In genomic region chr5:178730940-178731265, GRCh38 we compare ENCODE assay signal across 9 cellular contexts. TPM values are rescaled to one million over a fixed set of nuclear protein-coding genes. Genes with fewer than 3 reads are reported as not detected.
DNase-seq lines count a peak whose midpoint lies in the region; ATAC-seq and TF ChIP-seq lines count a peak whose summit lies in the region.
"Had no signal": no experiment of that assay in that cellular context is flagged by ENCODE, and none has a peak within 500 bp of the region (broad histone marks: within the 10 kb centered on the region; RNA-seq: fewer than 3 reads in every experiment).

No MANE protein-coding gene starts in this region.

- H3K27ac ChIP-seq in HCT116 (ENCODE audit: low read depth, low read length) (no peak overlapping the region), SJCRH30 (no peak overlapping the region), esophagus (ENCODE audit: low read depth in 2 of 2, low read length in 1 of 2) (peak overlapping the region in 1 of 2 donors; percentile 53)

- RAD21 ChIA-PET in HCT116 (lab: Charles Lee; ENCODE audit: low non-redundant PET in 1 of 2, low total read pairs in 2 of 2, uncharacterized antibody in 2 of 2, unreplicated experiment in 2 of 2), result no interaction called here

- H3K4me2 ChIP-seq in HCT116 (ENCODE audit: low read length) (peak overlapping the region; percentile 81), skeletal muscle satellite cell (ENCODE audit: low read length) (peak overlapping the region; percentile 85)

- peak overlapping the region; percentile 21 to 67 for H3K4me3 ChIP-seq in HCT116 (replicated peaks in 1 of 2; ENCODE audit: low read depth in 1 of 2, low read length in 2 of 2)
- peak overlapping the region; percentile 68; the same call in 1 of the 2 replicates for H3K4me3 ChIP-seq in SJCRH30
- peak overlapping the region; percentile 27 to 86 for H3K4me3 ChIP-seq in esophagus (ENCODE audit: low read depth in 1 of 2, low read length in 2 of 2)
- H3K4me3 ChIP-seq in skeletal muscle satellite cell (ENCODE audit: low read length), result peak overlapping the region; percentile 95

- H3K27me3 ChIP-seq in HCT116 (ENCODE audit: insufficient read depth, low read length) (no peaks in the 10 kb centered on the region), SJCRH30 (no peaks in the 10 kb centered on the region), esophagus (ENCODE audit: control insufficient read depth in 1 of 2, insufficient read depth in 2 of 2, low read length in 2 of 2) (no peaks in the 10 kb centered on the region), skeletal muscle satellite cell (ENCODE audit: control insufficient read depth, insufficient read depth, low read length) (no peaks in the 10 kb centered on the region)
- H3K27me3 ChIP-seq: uterus had no signal

- no TSS peak for BruUV-seq in HCT116 (replicated peaks; lab: Mats Ljungman, UMichigan)

- H2AFZ ChIP-seq in HCT116 (ENCODE audit: low read depth, low read length, poor library complexity, severe bottlenecking), result no peak overlapping the region

- in situ Hi-C loops in GM13977 (cut with MboI; ENCODE audit: low pct_unique_long_range_greater_than_20kb, low sequenced_read_pairs, unreplicated experiment), result no loop called here

- TF ChIP-seq POLR2A in HCT116 (IDR thresholded peaks at IDR 0.05; ENCODE audit: borderline replicate concordance, extremely low read depth, insufficient read depth, insufficient read length), result no peak

- H4K20me1 ChIP-seq in HCT116 (ENCODE audit: insufficient read depth), result no peaks in the 10 kb centered on the region

- no peak overlapping the region for H3K9ac ChIP-seq in HCT116 (ENCODE audit: low read length)
- H3K9ac ChIP-seq in skeletal muscle satellite cell (ENCODE audit: low read depth, low read length), result no peak overlapping the region

- 21 to 27% methylated on average over 10 of the region's 10 CpGs for WGBS in esophagus, 2 donors

- H3K9me3 ChIP-seq in HCT116 (ENCODE audit: control insufficient read depth in 1 of 2, insufficient read depth in 1 of 2, low read depth in 1 of 2, low read length in 2 of 2) (no peaks in the 10 kb centered on the region), SJCRH30 (replicated peaks) (peaks cover 4% of the 10 kb centered on the region; the same call in 1 of the 2 replicates), esophagus (ENCODE audit: control insufficient read depth in 2 of 2, insufficient read depth in 1 of 2, low read depth in 1 of 2, low read length in 1 of 2) (no peaks in the 10 kb centered on the region), skeletal muscle satellite cell (replicated peaks; ENCODE audit: low read length) (no peaks in the 10 kb centered on the region)
- H3K9me3 ChIP-seq: uterus had no signal

- H3K36me3 ChIP-seq in HCT116 (ENCODE audit: control insufficient read depth in 1 of 2, insufficient read depth in 2 of 2, low read length in 2 of 2) (peaks cover 4 to 6% of the 10 kb centered on the region in 2 experiments; a peak in 2 of 4 replicates), SJCRH30 (peaks cover 13% of the 10 kb centered on the region), esophagus (ENCODE audit: control insufficient read depth in 2 of 2, insufficient read depth in 2 of 2, low read length in 1 of 2) (peaks cover 0 to 1% of the 10 kb centered on the region in 2 donors), skeletal muscle satellite cell (ENCODE audit: insufficient read depth, low read length) (peaks cover 16% of the 10 kb centered on the region)
- H3K36me3 ChIP-seq: uterus had no signal

- H3K4me1 ChIP-seq in HCT116 (ENCODE audit: control insufficient read depth in 1 of 2, insufficient read depth in 2 of 2, low read length in 2 of 2), result peaks cover 0 to 3% of the 10 kb centered on the region in 2 experiments; a peak in 1 of 4 replicates
- H3K4me1 ChIP-seq in SJCRH30, result no peaks in the 10 kb centered on the region
- H3K4me1 ChIP-seq in esophagus (ENCODE audit: control insufficient read depth in 2 of 2, insufficient read depth in 2 of 2, low read length in 1 of 2), result no peaks in the 10 kb centered on the region
- no peaks in the 10 kb centered on the region for H3K4me1 ChIP-seq in skeletal muscle satellite cell (ENCODE audit: control insufficient read depth, insufficient read depth, low read length)

- no peaks in the 10 kb centered on the region for H3K9me2 ChIP-seq in HCT116 (ENCODE audit: insufficient read depth)

- peak in 1 of 3 experiments; percentile 4; a peak in 1 of 6 replicates for TF ChIP-seq CTCF in HCT116 (IDR thresholded peaks at IDR 0.05 in 2 of 3, conservative IDR thresholded peaks at IDR 0.05 in 1 of 3; ENCODE audit: borderline replicate concordance in 1 of 3, insufficient read depth in 1 of 3, low read depth in 2 of 3, low read length in 2 of 3)
- TF ChIP-seq CTCF in GM13977 (IDR thresholded peaks at IDR 0.05; ENCODE audit: extremely low read depth, insufficient read depth, missing control alignments), result no peak

- TF ChIP-seq RAD21 in HCT116 (IDR thresholded peaks at IDR 0.05; ENCODE audit: low read depth), result no peak

- H3K79me2 ChIP-seq in HCT116 (ENCODE audit: insufficient read depth, low read length), result no peaks in the 10 kb centered on the region

- CTCF ChIA-PET in HCT116 (lab: Charles Lee), result interaction anchor here (0.5 to 1.9 kb wide), 3 partner anchors 129 to 763 kb away, joined by 3 to 16 read pairs (median 5); partner anchors contain the start of gene ZNF354B

- intact Hi-C loops in HCT116 (cut with micrococcal nuclease), result loop anchor here (1.0 to 5.0 kb wide), 6 partner anchors 104 to 763 kb away; partner anchors contain the start of genes CLK4 and ZNF354B

- no peak for ATAC-seq in HCT116

- DNase-seq in HCT116 (ENCODE audit: low read depth, low spot score), result no peak
- no peak for DNase-seq in SJCRH30
- no peak for DNase-seq in GM13977 (ENCODE audit: low spot score)
- DNase-seq in stimulated activated CD4-positive, alpha-beta T cell treated with anti-CD3 and anti-CD28 coated beads, Interleukin-2, amount 100 ng/mL, for 24 hours, result no peak
- no peak for DNase-seq in T1000 (lab: John Stamatoyannopoulos, UW)
- no peak for DNase-seq in activated gamma-delta T cell treated with Interleukin-2 at 50 U/mL for 16 hours

- POLR2A ChIA-PET in HCT116 (lab: Charles Lee), result interaction anchor here (0.8 to 1.9 kb wide), 2 partner anchors 129 to 445 kb away, joined by 3 to 6 read pairs; partner anchors contain the start of gene ZNF354B

TF ChIP-seq in HCT116, 20 proteins besides CTCF, POLR2A, EP300 and RAD21:
- TF ChIP-seq FOSL1 (IDR thresholded peaks at IDR 0.05; ENCODE audit: low read depth) (0 out of 2 replicates have a peak, but pooled peaks have one; percentile 5), EGR1 (IDR thresholded peaks at IDR 0.05; ENCODE audit: low read depth) (0 out of 2 replicates have a peak, but pooled peaks have one; percentile 66), SRF (IDR thresholded peaks at IDR 0.05; ENCODE audit: low read depth) (no peak)
- TF ChIP-seq, protein P1, sequence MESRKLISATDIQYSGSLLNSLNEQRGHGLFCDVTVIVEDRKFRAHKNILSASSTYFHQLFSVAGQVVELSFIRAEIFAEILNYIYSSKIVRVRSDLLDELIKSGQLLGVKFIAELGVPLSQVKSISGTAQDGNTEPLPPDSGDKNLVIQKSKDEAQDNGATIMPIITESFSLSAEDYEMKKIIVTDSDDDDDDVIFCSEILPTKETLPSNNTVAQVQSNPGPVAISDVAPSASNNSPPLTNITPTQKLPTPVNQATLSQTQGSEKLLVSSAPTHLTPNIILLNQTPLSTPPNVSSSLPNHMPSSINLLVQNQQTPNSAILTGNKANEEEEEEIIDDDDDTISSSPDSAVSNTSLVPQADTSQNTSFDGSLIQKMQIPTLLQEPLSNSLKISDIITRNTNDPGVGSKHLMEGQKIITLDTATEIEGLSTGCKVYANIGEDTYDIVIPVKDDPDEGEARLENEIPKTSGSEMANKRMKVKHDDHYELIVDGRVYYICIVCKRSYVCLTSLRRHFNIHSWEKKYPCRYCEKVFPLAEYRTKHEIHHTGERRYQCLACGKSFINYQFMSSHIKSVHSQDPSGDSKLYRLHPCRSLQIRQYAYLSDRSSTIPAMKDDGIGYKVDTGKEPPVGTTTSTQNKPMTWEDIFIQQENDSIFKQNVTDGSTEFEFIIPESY (IDR thresholded peaks at IDR 0.05; ENCODE audit: extremely low read depth, insufficient replicate concordance, low read length), result no peak

RNA-seq across cellular contexts. Expression of gene ZNF354A, which starts 0.4 kb away (rescaled TPM):
- total RNA-seq in HCT116 (2021; ENCODE audit: unreplicated experiment), result 16.8 TPM
- polyA plus RNA-seq in HCT116 (2012), result 4.4 and 5.6 TPM in 2 replicates
- 13.5 and 17.3 TPM in 2 replicates for total RNA-seq in SJCRH30 (2014; rRNA removed; shearing (Covaris generic))
- polyA plus RNA-seq in esophagus, result 10 to 100 TPM in 1 of 2 donors, 1 to 10 TPM in 1; 5.8 to 10.0 TPM
- 6.8 and 10.6 TPM in 2 replicates for total RNA-seq in skeletal muscle satellite cell (2012; rRNA removed)

Comparison
In these comparisons a context has a peak if more than half of its experiments do, and no peak if none do; other contexts are left out.
1. H3K4me3 ChIP-seq: peak in every context shown above with its lines; median percentile 95 in skeletal muscle satellite cell; 68 in SJCRH30; 56 in esophagus; 44 in HCT116.